Comparison of ENCODE assay signal across 8 cellular contexts in the genomic region with DNA sequence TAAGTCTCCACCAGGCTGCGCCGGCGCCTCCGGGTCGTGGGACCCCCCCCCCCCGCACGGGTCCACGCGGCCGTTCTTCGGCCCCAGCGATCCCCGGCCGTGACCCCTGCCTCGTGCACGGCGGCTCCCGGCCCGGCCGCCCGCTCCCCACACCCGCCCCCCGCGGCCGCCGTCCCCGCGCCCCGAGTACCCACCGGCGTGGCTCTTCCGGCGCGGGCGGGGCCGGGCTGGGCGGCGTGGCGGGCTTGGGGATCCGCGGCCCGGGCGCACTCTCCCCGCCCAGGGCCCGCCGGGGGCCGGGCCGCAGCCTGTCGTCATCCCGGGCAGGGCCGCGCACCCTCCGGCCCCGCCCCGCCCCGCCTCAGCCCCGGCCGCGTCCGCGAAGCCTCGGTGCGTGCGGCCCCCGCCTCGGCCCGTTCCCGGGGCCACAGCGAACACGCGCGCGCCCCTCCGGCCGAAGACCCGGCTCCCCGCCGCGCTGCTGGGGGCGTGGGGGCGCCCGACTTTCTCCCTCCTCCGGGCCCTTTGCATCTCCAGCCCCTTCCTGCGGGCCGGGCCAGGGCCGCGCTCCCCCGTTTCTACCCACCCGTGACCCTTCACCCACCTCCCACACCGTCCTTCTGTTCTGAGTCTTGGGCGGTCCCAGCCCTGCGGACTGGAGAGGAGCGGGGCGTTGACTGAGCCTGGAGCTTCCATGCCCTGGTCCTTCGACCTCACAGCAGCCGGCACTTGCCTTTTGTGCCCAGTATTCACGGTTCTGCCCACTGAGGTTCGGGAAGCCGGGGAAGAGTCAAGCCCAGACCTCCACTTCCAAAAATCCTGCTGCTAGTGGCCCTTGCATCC. TPM values are rescaled to one million over a fixed set of nuclear protein-coding genes. Genes with fewer than 3 reads are reported as not detected.
DNase-seq lines count a peak whose midpoint lies in the region; ATAC-seq and TF ChIP-seq lines count a peak whose summit lies in the region.

No MANE protein-coding gene starts in this region.

- WGBS in esophagus muscularis mucosa: 7% methylated on average over 26 of the region's 99 CpGs
- 1 to 2% methylated on average over 53 to 99 of the region's 99 CpGs for WGBS in aorta, 2 donors

- peak; percentile 37 for DNase-seq in Ammon's horn (ENCODE audit: low spot score)
- DNase-seq in activated CD4-positive, alpha-beta T cell treated with anti-CD3 and anti-CD28 coated beads, Interleukin-2, amount 10 ng/mL, durations not matched to agents 7 days and 5 days: peak; percentile 43
- DNase-seq in esophagus muscularis mucosa (ENCODE audit: extremely low spot score): no peak
- DNase-seq in aorta: peak; percentile 76 to 92
- no peak for DNase-seq in KG1 (lab: John Stamatoyannopoulos, UW)

- H3K4me1 ChIP-seq in HUES48 (ENCODE audit: control insufficient read depth, insufficient read depth, low read length): 0 out of 2 replicates have a peak, but pooled peaks cover 7% of the 10 kb centered on the region
- peaks cover 82 to 93% (median 92%) of the 10 kb centered on the region in 4 donors for H3K4me1 ChIP-seq in esophagus muscularis mucosa
- H3K4me1 ChIP-seq in muscle layer of duodenum (ENCODE audit: control insufficient read depth in 1 of 2, insufficient read depth in 2 of 2, low read length in 2 of 2): peaks cover 13 to 80% of the 10 kb centered on the region in 2 donors
- H3K4me1 ChIP-seq in aorta (ENCODE audit: control insufficient read depth in 1 of 2, insufficient read depth in 2 of 2, low read length in 2 of 2): peaks cover 0 to 3% of the 10 kb centered on the region in 2 donors

- TF ChIP-seq EP300 in esophagus muscularis mucosa (IDR thresholded peaks at IDR 0.05): no peak

- H3K36me3 ChIP-seq in HUES48 (ENCODE audit: control insufficient read depth, insufficient read depth, low read length) (peaks cover 7% of the 10 kb centered on the region), esophagus muscularis mucosa (peaks cover 9 to 26% (median 17%) of the 10 kb centered on the region in 4 donors), muscle layer of duodenum (ENCODE audit: control insufficient read depth in 1 of 2, insufficient read depth in 2 of 2, low read length in 2 of 2) (peaks cover 10 to 11% of the 10 kb centered on the region in 2 donors), aorta (ENCODE audit: control insufficient read depth in 1 of 2, insufficient read depth in 2 of 2, low read length in 1 of 2) (no peaks in the 10 kb centered on the region)

- H3K27me3 ChIP-seq in HUES48 (ENCODE audit: control insufficient read depth, insufficient read depth, low read length) (peaks cover 4% of the 10 kb centered on the region), esophagus muscularis mucosa (no peaks in the 10 kb centered on the region), muscle layer of duodenum (ENCODE audit: low read depth, low read length) (no peaks in the 10 kb centered on the region), aorta (ENCODE audit: control insufficient read depth in 1 of 2, insufficient read depth in 2 of 2, low read length in 1 of 2) (no peaks in the 10 kb centered on the region)

- H3K36me3 Mint-ChIP-seq in activated CD4-positive, alpha-beta T cell treated with anti-CD3 and anti-CD28 coated beads, Interleukin-2, amount 10 ng/mL, durations not matched to agents 7 days and 5 days (ENCODE audit: low read depth): peaks cover 9% of the 10 kb centered on the region

- TF ChIP-seq CTCF in esophagus muscularis mucosa (IDR thresholded peaks at IDR 0.05): no peak

- peak overlapping the region; percentile 75 for H3K27ac Mint-ChIP-seq in activated CD4-positive, alpha-beta T cell treated with anti-CD3 and anti-CD28 coated beads, Interleukin-2, amount 10 ng/mL, durations not matched to agents 7 days and 5 days

- H3K4me3 Mint-ChIP-seq in activated CD4-positive, alpha-beta T cell treated with anti-CD3 and anti-CD28 coated beads, Interleukin-2, amount 10 ng/mL, durations not matched to agents 7 days and 5 days: peak overlapping the region; percentile 81

- no peaks in the 10 kb centered on the region for H3K9me3 Mint-ChIP-seq in activated CD4-positive, alpha-beta T cell treated with anti-CD3 and anti-CD28 coated beads, Interleukin-2, amount 10 ng/mL, durations not matched to agents 7 days and 5 days

- peak overlapping the region; percentile 21 for H3K27ac ChIP-seq in HUES48 (ENCODE audit: low read depth, low read length)
- H3K27ac ChIP-seq in esophagus muscularis mucosa (replicated peaks in 1 of 4): peak overlapping the region; percentile 96 to 99 (median 97)
- peak overlapping the region; percentile 56 for H3K27ac ChIP-seq in muscle layer of duodenum (ENCODE audit: low read length)
- H3K27ac ChIP-seq in aorta (ENCODE audit: low read depth in 1 of 2, low read length in 2 of 2): peak overlapping the region; percentile 72 to 90

- H3K9me3 ChIP-seq in HUES48 (ENCODE audit: control insufficient read depth, insufficient read depth, low read length) (no peaks in the 10 kb centered on the region), esophagus muscularis mucosa (no peaks in the 10 kb centered on the region), muscle layer of duodenum (ENCODE audit: control insufficient read depth in 1 of 2, low read length in 2 of 2) (no peaks in the 10 kb centered on the region), aorta (ENCODE audit: control insufficient read depth, low read length) (no peaks in the 10 kb centered on the region)

- POLR2A ChIA-PET in activated CD4-positive, alpha-beta T cell treated with anti-CD3 and anti-CD28 coated beads, Interleukin-2, amount 10 ng/mL, durations not matched to agents 7 days and 5 days (lab: Charles Lee): no interaction called here

- ATAC-seq in GM18520 (IDR thresholded peaks at IDR 0.05; ENCODE audit: unreplicated experiment) (peak; percentile 26), aorta (ENCODE audit: low FRiP score) (peak; percentile 58)

- H3K4me3 ChIP-seq in HUES48 (ENCODE audit: low read depth, low read length) (peak overlapping the region; percentile 66), esophagus muscularis mucosa (peak overlapping the region; percentile 70 to 89 (median 79)), muscle layer of duodenum (ENCODE audit: low read depth in 1 of 2, low read length in 2 of 2) (peak overlapping the region; percentile 65 to 76), aorta (ENCODE audit: low read length in 2 of 2) (peak overlapping the region; percentile 59 to 80)

- H3K4me1 Mint-ChIP-seq in activated CD4-positive, alpha-beta T cell treated with anti-CD3 and anti-CD28 coated beads, Interleukin-2, amount 10 ng/mL, durations not matched to agents 7 days and 5 days: peaks cover 36% of the 10 kb centered on the region

- TF ChIP-seq POLR2A in esophagus muscularis mucosa (IDR thresholded peaks at IDR 0.05; ENCODE audit: low read depth): no peak

- H3K9ac ChIP-seq in HUES48 (ENCODE audit: low read depth, low read length): no peak overlapping the region; the same call in 1 of the 2 replicates

- CTCF ChIA-PET in activated CD4-positive, alpha-beta T cell treated with anti-CD3 and anti-CD28 coated beads, Interleukin-2, amount 10 ng/mL, durations not matched to agents 7 days and 5 days (lab: Charles Lee): interaction anchor here (1.0 kb wide), 1 partner anchor 24 kb away, joined by 5 read pairs; a partner anchor contains a TSS

- intact Hi-C loops in esophagus muscularis mucosa (cut with DNase I): no loop called here
- intact Hi-C loops in aorta (cut with DNase I): loop anchor here in 1 of 2 donors (2.0 to 5.0 kb wide), 3 partner anchors 21 to 124 kb away; a partner anchor contains a TSS

- H3K27me3 Mint-ChIP-seq in activated CD4-positive, alpha-beta T cell treated with anti-CD3 and anti-CD28 coated beads, Interleukin-2, amount 10 ng/mL, durations not matched to agents 7 days and 5 days: peaks cover 5% of the 10 kb centered on the region

RNA-seq across cellular contexts. Expression of a gene that starts 0.9 kb away (rescaled TPM):
- 10 to 100 TPM; 26.7 to 34.1 TPM for total RNA-seq in activated CD4-positive, alpha-beta T cell treated with anti-CD3 and anti-CD28 coated beads, Interleukin-2, amount 10 ng/mL, durations not matched to agents 7 days and 5 days
- 100 to 1,000 TPM; 248 to 444 (median 347) TPM for total RNA-seq in esophagus muscularis mucosa
- 100 to 1,000 TPM; 273 to 354 TPM for total RNA-seq in aorta
- 100 to 1,000 TPM in 1 of 2 donors, 10 to 100 TPM in 1; 62.6 to 130 TPM for polyA plus RNA-seq in aorta

RNA-seq across cellular contexts. Expression of a gene that starts 24.8 kb away (rescaled TPM):
- 10 to 100 TPM; 50.3 to 56.9 TPM for total RNA-seq in activated CD4-positive, alpha-beta T cell treated with anti-CD3 and anti-CD28 coated beads, Interleukin-2, amount 10 ng/mL, durations not matched to agents 7 days and 5 days
- total RNA-seq in esophagus muscularis mucosa (10 to 100 TPM; 62.0 to 89.3 (median 76.1) TPM), aorta (10 to 100 TPM; 35.7 to 40.7 TPM)
- 10 to 100 TPM; 13.5 to 51.3 TPM for polyA plus RNA-seq in aorta

RNA-seq across cellular contexts. Expression of a gene that starts 35.6 kb away (rescaled TPM):
- 10 to 100 TPM; 17.5 to 18.4 TPM for total RNA-seq in activated CD4-positive, alpha-beta T cell treated with anti-CD3 and anti-CD28 coated beads, Interleukin-2, amount 10 ng/mL, durations not matched to agents 7 days and 5 days
- total RNA-seq in esophagus muscularis mucosa (100 to 1,000 TPM in 1 of 4 donors, 10 to 100 TPM in 3; 59.8 to 102 (median 75.7) TPM), aorta (10 to 100 TPM; 55.3 to 63.8 TPM)
- polyA plus RNA-seq in aorta: 10 to 100 TPM; 33.5 to 40.9 TPM

Comparison
In these comparisons a context has a peak if more than half of its experiments do, and no peak if none do; other contexts are left out.
1. DNase-seq: peak in Ammon's horn (single experiment), activated CD4-positive, alpha-beta T cell treated with anti-CD3 and anti-CD28 coated beads, Interleukin-2, amount 10 ng/mL, durations not matched to agents 7 days and 5 days (single experiment) and aorta (2 of 2); none in esophagus muscularis mucosa (single experiment) and KG1 (single experiment).
2. H3K27ac ChIP-seq: peak in every context shown above with its lines; median percentile 97 in esophagus muscularis mucosa; 81 in aorta; 56 in muscle layer of duodenum; 21 in HUES48.
3. RNA of a gene that starts 0.9 kb away (total RNA-seq): 248 to 444 TPM in esophagus muscularis mucosa and 273 to 354 TPM in aorta; 26.7 to 34.1 TPM in activated CD4-positive, alpha-beta T cell treated with anti-CD3 and anti-CD28 coated beads, Interleukin-2, amount 10 ng/mL, durations not matched to agents 7 days and 5 days; every median in the first group is over 4 times any median in the second.
4. Peak in every context shown above with its lines, with median percentiles within 50 percentile points of each other: H3K4me3 ChIP-seq.